ENCODE assay signal across 24 cellular contexts in the genomic region with DNA sequence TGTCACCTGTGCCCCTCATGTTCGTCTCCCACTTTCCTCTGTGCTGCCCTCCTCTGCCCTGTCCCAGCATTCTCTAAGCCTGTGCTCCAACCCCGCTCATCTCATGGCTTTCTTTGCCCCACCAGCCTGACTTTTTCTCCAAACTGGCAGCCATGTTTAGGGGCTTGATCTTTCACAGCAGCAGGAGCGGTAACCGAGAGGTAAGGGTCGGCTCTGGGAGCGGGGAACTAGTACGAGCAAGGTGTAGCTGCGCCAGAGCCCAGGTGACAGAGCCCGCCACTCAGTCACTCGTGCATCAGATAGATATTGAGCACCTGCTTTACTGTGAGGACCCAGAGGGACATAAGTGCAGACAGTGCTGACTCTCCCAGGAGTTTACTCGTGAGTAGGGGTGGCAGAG. TPM values are rescaled to one million over a fixed set of nuclear protein-coding genes. Genes with fewer than 3 reads are reported as not detected.
DNase-seq lines count a peak whose midpoint lies in the region; FAIRE-seq and TF ChIP-seq lines count a peak whose summit lies in the region.
"Had no signal": no experiment of that assay in that cellular context is flagged by ENCODE, and none has a peak within 500 bp of the region (broad histone marks: within the 10 kb centered on the region; RNA-seq: fewer than 3 reads in every experiment).

No MANE protein-coding gene starts in this region.

- peak overlapping the region; percentile 46 for H3K27ac ChIP-seq in OCI-LY7 (ENCODE audit: low read depth, low read length, poor library complexity, severe bottlenecking)
- H3K27ac ChIP-seq in right atrium auricular region, result peak overlapping the region; percentile 76 to 89
- H3K27ac ChIP-seq in skeletal muscle tissue (ENCODE audit: low read depth, low read length), result peak overlapping the region; percentile 92
- H3K27ac ChIP-seq: epithelial cell of prostate, parathyroid adenoma, RWPE1, thoracic aorta, VCaP had no signal

- H3K4me3 ChIP-seq in OCI-LY7 (ENCODE audit: low read depth, low read length, poor library complexity, severe bottlenecking), result no peak overlapping the region
- no peak overlapping the region for H3K4me3 ChIP-seq in right atrium auricular region
- peak overlapping the region in 2 of 3 donors; percentile 47 to 69 for H3K4me3 ChIP-seq in skeletal muscle tissue (ENCODE audit: low read length in 3 of 3)
- H3K4me3 ChIP-seq: mucosa of descending colon, thoracic aorta had no signal

- no peak for TF ChIP-seq CTCF in CD14-positive monocyte (IDR thresholded peaks at IDR 0.05)
- TF ChIP-seq CTCF in OCI-LY7 (conservative IDR thresholded peaks at IDR 0.05; ENCODE audit: low read length), result no peak
- no peak for TF ChIP-seq CTCF in right atrium auricular region (IDR thresholded peaks at IDR 0.05)

- H3K36me3 ChIP-seq in OCI-LY7 (ENCODE audit: insufficient read depth, low read length) (no peaks in the 10 kb centered on the region), right atrium auricular region (peaks cover 96% of the 10 kb centered on the region), skeletal muscle tissue (ENCODE audit: control insufficient read depth in 3 of 3, insufficient read depth in 3 of 3, low read length in 3 of 3) (peaks cover 83 to 92% (median 84%) of the 10 kb centered on the region in 3 donors)

- H3K79me2 ChIP-seq in OCI-LY7 (ENCODE audit: insufficient read depth, low read depth, low read length), result no peaks in the 10 kb centered on the region
- H3K79me2 ChIP-seq: parathyroid adenoma had no signal

- BruUV-seq in OCI-LY7 (replicated peaks; lab: Mats Ljungman, UMichigan), result no TSS peak

- no peak overlapping the region for H2AFZ ChIP-seq in OCI-LY7 (ENCODE audit: low read length)
- H2AFZ ChIP-seq: parathyroid adenoma had no signal

- H3K27me3 ChIP-seq in right atrium auricular region (no peaks in the 10 kb centered on the region), skeletal muscle tissue (ENCODE audit: control insufficient read depth in 3 of 3, insufficient read depth in 3 of 3, low read length in 3 of 3) (no peaks in the 10 kb centered on the region)

- H3K4me1 ChIP-seq in OCI-LY7 (ENCODE audit: insufficient read depth, low read length, poor library complexity, severe bottlenecking) (peaks cover 24% of the 10 kb centered on the region), right atrium auricular region (peaks cover 0 to 51% of the 10 kb centered on the region in 2 donors), skeletal muscle tissue (ENCODE audit: control insufficient read depth in 3 of 3, insufficient read depth in 3 of 3, low read length in 3 of 3) (peaks cover 20 to 49% (median 48%) of the 10 kb centered on the region in 3 donors)
- H3K4me1 ChIP-seq: parathyroid adenoma had no signal

- peak overlapping the region; percentile 95 to 98 (median 97) for H3K27ac Mint-ChIP-seq in CD14-positive monocyte
- H3K27ac Mint-ChIP-seq: CD4-positive, CD25-positive, alpha-beta regulatory T cell; stimulated activated memory B cell treated with anti-CD40 and anti-IgM and Interleukin-4, amounts not matched to agents 10 μg/mL and 1 μg/mL and 100 μg/mL, for 72 hours had no signal

- H3K36me3 Mint-ChIP-seq in CD14-positive monocyte, result peaks cover 73 to 90% of the 10 kb centered on the region in 2 donors

- POLR2A ChIA-PET in OCI-LY7 (lab: Charles Lee), result no interaction called here

- H3K4me1 Mint-ChIP-seq in CD14-positive monocyte, result peaks cover 55% of the 10 kb centered on the region

- peaks cover 0 to 2% (median 0%) of the 10 kb centered on the region in 7 donors for H3K9me3 Mint-ChIP-seq in CD14-positive monocyte
- H3K9me3 Mint-ChIP-seq: IgD-negative memory B cell; nephron progenitor cell; stimulated activated memory B cell treated with anti-CD40 and anti-IgM and Interleukin-4, amounts not matched to agents 10 μg/mL and 1 μg/mL and 100 μg/mL, for 72 hours; T-helper 2 cell treated with Interferon-gamma antibody and Interleukin-4, amounts not matched to agents 5 μg/mL and 100 μg/mL, for 36 hours had no signal

- H3K9me3 ChIP-seq in OCI-LY7 (ENCODE audit: low read length) (no peaks in the 10 kb centered on the region), right atrium auricular region (no peaks in the 10 kb centered on the region), skeletal muscle tissue (ENCODE audit: control insufficient read depth in 3 of 3, low read length in 3 of 3) (no peaks in the 10 kb centered on the region)
- H3K9me3 ChIP-seq: mucosa of descending colon, thoracic aorta had no signal

- DNase-seq in CD14-positive monocyte (ENCODE audit: low spot score) (no peak), OCI-LY7 (ENCODE audit: low spot score) (no peak), right atrium auricular region (ENCODE audit: low spot score) (no peak), SK-N-DZ (ENCODE audit: low spot score) (no peak), HTR-8/SVneo (ENCODE audit: insufficient read length, low spot score) (no peak), retina (no peak)
- DNase-seq: activated CD8-positive, alpha-beta memory T cell treated with anti-CD3 and anti-CD28 coated beads, Interleukin-2, amount 50 U/mL, for 4 hours; CD4-positive, CD25-positive, alpha-beta regulatory T cell; EL; NCI-H1092 treated with DMSO at 0.1 percent for 48 hours; NCI-H187 treated with DMSO at 0.1 percent for 48 hours; NCI-H2227 treated with DMSO at 0.1 percent for 48 hours; nephron progenitor cell; small intestine had no signal

- no peaks in the 10 kb centered on the region for H3K9me2 ChIP-seq in OCI-LY7 (ENCODE audit: insufficient read depth, low read length)

- peaks cover 0 to 2% (median 1%) of the 10 kb centered on the region in 3 donors for H3K27me3 Mint-ChIP-seq in CD14-positive monocyte (ENCODE audit: low read depth in 3 of 3)
- H3K27me3 Mint-ChIP-seq: CD4-positive, CD25-positive, alpha-beta regulatory T cell; IgD-negative memory B cell; stimulated activated memory B cell treated with anti-CD40 and anti-IgM and Interleukin-4, amounts not matched to agents 10 μg/mL and 1 μg/mL and 100 μg/mL, for 72 hours had no signal

- peak overlapping the region; percentile 33 for H3K4me2 ChIP-seq in OCI-LY7 (ENCODE audit: low read length)

- peak overlapping the region; percentile 81 to 93 for H3K4me3 Mint-ChIP-seq in CD14-positive monocyte
- H3K4me3 Mint-ChIP-seq: CD4-positive, CD25-positive, alpha-beta regulatory T cell; nephron progenitor cell; stimulated activated memory B cell treated with anti-CD40 and anti-IgM and Interleukin-4, amounts not matched to agents 10 μg/mL and 1 μg/mL and 100 μg/mL, for 72 hours; T-helper 2 cell treated with Interferon-gamma antibody and Interleukin-4, amounts not matched to agents 5 μg/mL and 100 μg/mL, for 36 hours had no signal

- no peak for FAIRE-seq in HTR-8/SVneo (lab: Jason Lieb, UNC)
- FAIRE-seq: small intestine had no signal

- H3K9ac ChIP-seq in skeletal muscle tissue (ENCODE audit: low read depth in 1 of 3, low read length in 3 of 3), result peak overlapping the region; percentile 24 to 82 (median 52)
- H3K9ac ChIP-seq: parathyroid adenoma had no signal

- CTCF ChIA-PET in OCI-LY7 (lab: Charles Lee; ENCODE audit: unreplicated experiment), result no interaction called here

- H4K20me1 ChIP-seq in OCI-LY7 (ENCODE audit: insufficient read depth, low read length), result no peaks in the 10 kb centered on the region

- intact Hi-C loops in CD14-positive monocyte (cut with micrococcal nuclease), result loop anchor here in 1 of 2 donors (2.0 to 10.0 kb wide), 2 partner anchors 14 to 938 kb away; partner anchors contain the start of gene SLCO3A1
- intact Hi-C loops in OCI-LY7 (cut with micrococcal nuclease; ENCODE audit: unreplicated experiment), result no loop called here

RNA-seq across cellular contexts. Expression of gene MAN2A2, which starts 13.4 kb away (rescaled TPM):
- 1 to 10 TPM; 6.6 to 7.3 TPM for polyA plus RNA-seq in CD14-positive monocyte
- 6.6 and 12.2 TPM in 2 replicates for total RNA-seq in OCI-LY7 (2014; rRNA removed; shearing (Covaris generic))
- total RNA-seq in OCI-LY7 (2022) (11.6 and 17.4 TPM in 2 replicates), right atrium auricular region (10 to 100 TPM; 41.7 to 42.3 TPM), skeletal muscle tissue (14.1 TPM)
- 8.3 and 8.6 TPM in 2 replicates for polyA plus RNA-seq in SK-N-DZ (2014; cell fraction: cytosol; rRNA removed)
- 88.2 and 151 TPM in 2 replicates for polyA plus RNA-seq in SK-N-DZ (2014; cell fraction: nucleus; rRNA removed)

RNA-seq across cellular contexts. Expression of gene HDDC3, which starts 15.9 kb away (rescaled TPM):
- polyA plus RNA-seq in CD14-positive monocyte, result 10 to 100 TPM; 14.8 to 19.7 TPM
- 31.8 and 35.8 TPM in 2 replicates for total RNA-seq in OCI-LY7 (2014; rRNA removed; shearing (Covaris generic))
- total RNA-seq in OCI-LY7 (2022), result 38.6 and 39.7 TPM in 2 replicates
- 10 to 100 TPM; 14.9 to 17.9 TPM for total RNA-seq in right atrium auricular region
- total RNA-seq in skeletal muscle tissue, result 5.7 TPM
- 25.1 and 25.3 TPM in 2 replicates for polyA plus RNA-seq in SK-N-DZ (2014; cell fraction: cytosol; rRNA removed)
- 17.6 and 23.1 TPM in 2 replicates for polyA plus RNA-seq in SK-N-DZ (2014; cell fraction: nucleus; rRNA removed)

RNA-seq across cellular contexts. Expression of gene UNC45A, which starts 18.6 kb away (rescaled TPM):
- 10 to 100 TPM; 30.4 to 42.6 TPM for polyA plus RNA-seq in CD14-positive monocyte
- 38.3 and 46.1 TPM in 2 replicates for total RNA-seq in OCI-LY7 (2014; rRNA removed; shearing (Covaris generic))
- total RNA-seq in OCI-LY7 (2022) (62.3 and 68.0 TPM in 2 replicates), right atrium auricular region (10 to 100 TPM; 17.4 to 19.0 TPM), skeletal muscle tissue (30.3 TPM)
- 32.5 and 38.0 TPM in 2 replicates for polyA plus RNA-seq in SK-N-DZ (2014; cell fraction: cytosol; rRNA removed)
- 70.6 and 74.9 TPM in 2 replicates for polyA plus RNA-seq in SK-N-DZ (2014; cell fraction: nucleus; rRNA removed)

RNA-seq across cellular contexts. Expression of gene FES, which starts 32.2 kb away (rescaled TPM):
- 100 to 1,000 TPM; 140 to 157 TPM for polyA plus RNA-seq in CD14-positive monocyte
- 3.3 and 4.7 TPM in 2 replicates for total RNA-seq in OCI-LY7 (2014; rRNA removed; shearing (Covaris generic))
- total RNA-seq in OCI-LY7 (2022) (3.0 and 3.2 TPM in 2 replicates), right atrium auricular region (10 to 100 TPM in 1 of 2 donors, 1 to 10 TPM in 1; 9.3 to 14.9 TPM), skeletal muscle tissue (19.8 TPM)
- 4.5 and 5.1 TPM in 2 replicates for polyA plus RNA-seq in SK-N-DZ (2014; cell fraction: cytosol; rRNA removed)
- 4.8 and 13.5 TPM in 2 replicates for polyA plus RNA-seq in SK-N-DZ (2014; cell fraction: nucleus; rRNA removed)

RNA-seq across cellular contexts. Expression of gene RCCD1, which starts 38.2 kb away (rescaled TPM):
- polyA plus RNA-seq in CD14-positive monocyte, result 1 to 10 TPM; 1.2 to 1.5 TPM
- total RNA-seq in OCI-LY7 (2014; rRNA removed; shearing (Covaris generic)), result 74.8 and 77.7 TPM in 2 replicates
- total RNA-seq in OCI-LY7 (2022), result 84.5 and 96.9 TPM in 2 replicates
- total RNA-seq in right atrium auricular region, result 1 to 10 TPM; 6.8 to 9.5 TPM
- total RNA-seq in skeletal muscle tissue, result 11.5 TPM
- polyA plus RNA-seq in SK-N-DZ (2014; cell fraction: cytosol; rRNA removed), result 16.0 and 20.1 TPM in 2 replicates
- 57.0 and 66.6 TPM in 2 replicates for polyA plus RNA-seq in SK-N-DZ (2014; cell fraction: nucleus; rRNA removed)

Comparison
In these comparisons a context has a peak if more than half of its experiments do, and no peak if none do; other contexts are left out.
1. H3K4me3 ChIP-seq: peak in skeletal muscle tissue (2 of 3); none in OCI-LY7 (single experiment) and right atrium auricular region (0 of 2).
2. Peak in every context shown above with its lines, with median percentiles within 50 percentile points of each other: H3K27ac ChIP-seq.